In genomic region chr2:1367584-1367983, GRCh38 we compare ENCODE assay signal across 33 cellular contexts. TPM values are rescaled to one million over a fixed set of nuclear protein-coding genes. Genes with fewer than 3 reads are reported as not detected.
"Had no signal": no experiment of that assay in that cellular context is flagged by ENCODE, and none has a peak within 500 bp of the region (broad histone marks: within the 10 kb centered on the region; RNA-seq: fewer than 3 reads in every experiment).

No MANE protein-coding gene starts in this region.

- H3K27me3 ChIP-seq: ovary, suprapubic skin, thyroid gland, tibial nerve, upper lobe of left lung, vagina had no signal

- H3K4me1 ChIP-seq: parathyroid adenoma, psoas muscle, suprapubic skin, upper lobe of left lung, vagina had no signal

- ATAC-seq: naive thymus-derived CD8-positive, alpha-beta T cell; natural killer cell treated with Interleukin-12 subunit alpha and Interleukin-12 subunit beta and Interleukin-15 and Interleukin-18, amount 100 ng/mL, for 72 hours; psoas muscle; right cardiac atrium; stimulated activated memory B cell treated with anti-CD40 and anti-IgM and Interleukin-4, amounts not matched to agents 10 μg/mL and 1 μg/mL and 100 μg/mL, for 72 hours; stimulated activated naive CD8-positive, alpha-beta T cell treated with anti-CD3 and anti-CD28 coated beads, Interleukin-15, amount 100 ng/mL, for 72 hours; stimulated activated naive CD8-positive, alpha-beta T cell treated with anti-CD3 and anti-CD28 coated beads, Interleukin-15, Interleukin-2, amounts not matched to agents 100 U/mL and 50 U/mL, for 24 hours had no signal

- H3K4me2 ChIP-seq: smooth muscle cell had no signal

- FAIRE-seq: urothelium cell line had no signal

- H2AFZ ChIP-seq: parathyroid adenoma had no signal

- H3K36me3 ChIP-seq: ovary, spleen, suprapubic skin, thoracic aorta, thyroid gland, tibial nerve, upper lobe of left lung, vagina had no signal

- H3K9me3 ChIP-seq: ovary, psoas muscle, spleen, suprapubic skin, thoracic aorta, thyroid gland, tibial nerve, upper lobe of left lung, vagina had no signal

- H3K27ac ChIP-seq: ovary, parathyroid adenoma, psoas muscle, skin epidermis, suprapubic skin, thoracic aorta, upper lobe of left lung, vagina had no signal

- H3K4me3 ChIP-seq: ovary, psoas muscle, skin epidermis, smooth muscle cell, spleen, suprapubic skin, thoracic aorta, thyroid gland, tibial nerve, upper lobe of left lung, vagina had no signal

- DNase-seq: naive thymus-derived CD8-positive, alpha-beta T cell; nephron progenitor cell; occipital lobe; ovary; psoas muscle; right cardiac atrium; spleen; stimulated activated CD4-positive, alpha-beta T cell treated with anti-CD3 and anti-CD28 coated beads, Interleukin-12 subunit alpha, Interleukin-12 subunit beta, amount 100 ng/mL, for 4 hours; stimulated activated CD4-positive, alpha-beta T cell treated with anti-CD3 and anti-CD28 coated beads, Interleukin-1b, Interleukin-23, amount 100 ng/mL, for 48 hours; stimulated activated CD4-positive, alpha-beta T cell treated with anti-CD3 and anti-CD28 coated beads, Interleukin-4, amount 100 ng/mL, for 1 hour; stimulated activated CD4-positive, alpha-beta T cell treated with anti-CD3 and anti-CD28 coated beads, Interleukin-4, amount 100 ng/mL, for 4 hours; stimulated activated CD8-positive, alpha-beta memory T cell treated with anti-CD3 and anti-CD28 coated beads, Interleukin-4, amount 100 ng/mL, for 48 hours; stimulated activated naive CD4-positive, alpha-beta T cell; stimulated activated naive CD8-positive, alpha-beta T cell treated with anti-CD3 and anti-CD28 coated beads, Interleukin-15, amount 100 ng/mL, for 72 hours; stimulated activated naive CD8-positive, alpha-beta T cell treated with anti-CD3 and anti-CD28 coated beads, Interleukin-15, Interleukin-2, amounts not matched to agents 100 U/mL and 50 U/mL, for 24 hours; substantia nigra; thyroid gland; trophoblast cell; upper lobe of left lung had no signal

- H3K9ac ChIP-seq: parathyroid adenoma had no signal

RNA-seq across cellular contexts. Expression of gene TPO, which starts 45.7 kb away (rescaled TPM):
- total RNA-seq: naive thymus-derived CD8-positive, alpha-beta T cell; natural killer cell treated with Interleukin-12 subunit alpha and Interleukin-12 subunit beta and Interleukin-15 and Interleukin-18, amount 100 ng/mL, for 72 hours; neural crest cell; occipital lobe; osteoblast; progenitor cell of endocrine pancreas; renal cortical epithelial cell; smooth muscle cell had no signal
- polyA plus RNA-seq: naive thymus-derived CD8-positive, alpha-beta T cell; smooth muscle cell had no signal
